Comparison of ENCODE assay signal across 7 cellular contexts in genomic region chr3:23945653-23945902, GRCh38. TPM values are rescaled to one million over a fixed set of nuclear protein-coding genes. Genes with fewer than 3 reads are reported as not detected.
DNase-seq lines count a peak whose midpoint lies in the region; ATAC-seq and TF ChIP-seq lines count a peak whose summit lies in the region.

No MANE protein-coding gene starts in this region.

- intact Hi-C loops in HCT116 (cut with micrococcal nuclease), result loop anchor here (2.0 kb wide), 1 partner anchor 17 kb away; no protein-coding TSS in a partner anchor
- intact Hi-C loops in activated CD4-positive, alpha-beta memory T cell treated with anti-CD3 and anti-CD28 coated beads for 36 hours (cut with micrococcal nuclease), result loop anchor here (1.0 to 10.0 kb wide), 3 partner anchors 28 to 1839 kb away; partner anchors contain the start of genes NGLY1 and RPL15
- intact Hi-C loops in stomach (cut with DNase I; ENCODE audit: low total_unique reads), result no loop called here

- H3K9me3 Mint-ChIP-seq in activated CD4-positive, alpha-beta memory T cell treated with anti-CD3 and anti-CD28 coated beads for 36 hours, result no peaks in the 10 kb centered on the region
- H3K9me3 Mint-ChIP-seq in immature natural killer cell, result no peaks in the 10 kb centered on the region

- H4K20me1 ChIP-seq in HCT116 (ENCODE audit: insufficient read depth), result peaks cover 3% of the 10 kb centered on the region; the same call in 1 of the 2 replicates

- H3K4me3 ChIP-seq in HCT116 (replicated peaks in 1 of 2; ENCODE audit: low read depth in 1 of 2, low read length in 2 of 2), result peak overlapping the region; percentile 47 to 57; a peak in 3 of 4 replicates
- H3K4me3 ChIP-seq in stomach, result peak overlapping the region; percentile 65 to 96 (median 86)

- TF ChIP-seq POLR2A in HCT116 (IDR thresholded peaks at IDR 0.05; ENCODE audit: borderline replicate concordance, extremely low read depth, insufficient read depth, insufficient read length) (no peak), stomach (IDR thresholded peaks at IDR 0.05) (no peak)

- DNase-seq in HCT116 (ENCODE audit: low read depth, low spot score), result no peak
- no peak for DNase-seq in activated CD4-positive, alpha-beta memory T cell treated with anti-CD3 and anti-CD28 coated beads for 36 hours
- no peak for DNase-seq in immature natural killer cell
- DNase-seq in stomach, result no peak
- DNase-seq in GM13976 (ENCODE audit: low spot score), result no peak

- no peaks in the 10 kb centered on the region for H3K9me2 ChIP-seq in HCT116 (ENCODE audit: insufficient read depth)

- peaks cover 3% of the 10 kb centered on the region for H3K27me3 Mint-ChIP-seq in activated CD4-positive, alpha-beta memory T cell treated with anti-CD3 and anti-CD28 coated beads for 36 hours
- H3K27me3 Mint-ChIP-seq in immature natural killer cell (ENCODE audit: low read depth in 3 of 3), result peaks cover 13 to 42% (median 30%) of the 10 kb centered on the region in 3 donors

- POLR2A ChIA-PET in HCT116 (lab: Charles Lee), result interaction anchor here (1.1 to 1.6 kb wide), 2 partner anchors 10 to 28 kb away, joined by 4 to 20 read pairs; partner anchors contain the start of genes NKIRAS1 and RPL15
- POLR2A ChIA-PET in activated CD4-positive, alpha-beta memory T cell treated with anti-CD3 and anti-CD28 coated beads for 36 hours (lab: Charles Lee), result interaction anchor here (1.3 to 1.5 kb wide), 2 partner anchors 28 to 139 kb away, joined by 3 to 31 read pairs; partner anchors contain the start of genes NKIRAS1 and RPL15

- no peak for TF ChIP-seq RAD21 in HCT116 (IDR thresholded peaks at IDR 0.05; ENCODE audit: low read depth)

- H3K27ac ChIP-seq in HCT116 (ENCODE audit: low read depth, low read length) (peak overlapping the region; percentile 89), stomach (peak overlapping the region; percentile 96 to 100 (median 100))

- in situ Hi-C loops in GM13976 (cut with MboI; ENCODE audit: low sequenced_read_pairs, unreplicated experiment), result no loop called here

- peak overlapping the region; percentile 92 for H3K9ac ChIP-seq in HCT116 (ENCODE audit: low read length)

- RAD21 ChIA-PET in HCT116 (lab: Charles Lee; ENCODE audit: low non-redundant PET in 1 of 2, low total read pairs in 2 of 2, uncharacterized antibody in 2 of 2, unreplicated experiment in 2 of 2), result no interaction called here

- H3K27ac Mint-ChIP-seq in activated CD4-positive, alpha-beta memory T cell treated with anti-CD3 and anti-CD28 coated beads for 36 hours, result no peak overlapping the region
- peak overlapping the region in 2 of 6 donors; percentile 11 to 76 for H3K27ac Mint-ChIP-seq in immature natural killer cell

- no TSS peak for BruUV-seq in HCT116 (replicated peaks; lab: Mats Ljungman, UMichigan)

- WGBS in stomach, 5 donors, result 0 to 1% (median 0%) methylated on average over 16 to 37 of the region's 38 CpGs; no CpG with 5 or more reads in 1 of the 5 donors

- H3K27me3 ChIP-seq in HCT116 (ENCODE audit: insufficient read depth, low read length) (no peaks in the 10 kb centered on the region), stomach (no peaks in the 10 kb centered on the region)

- peak overlapping the region; percentile 49 for H3K4me3 Mint-ChIP-seq in activated CD4-positive, alpha-beta memory T cell treated with anti-CD3 and anti-CD28 coated beads for 36 hours
- H3K4me3 Mint-ChIP-seq in immature natural killer cell, result peak overlapping the region in 4 of 5 donors; percentile 24 to 45 (median 32)

- H3K4me1 Mint-ChIP-seq in activated CD4-positive, alpha-beta memory T cell treated with anti-CD3 and anti-CD28 coated beads for 36 hours (ENCODE audit: low read depth), result peaks cover 41% of the 10 kb centered on the region
- H3K4me1 Mint-ChIP-seq in immature natural killer cell, result peaks cover 42 to 54% of the 10 kb centered on the region in 2 donors

- no peak for TF ChIP-seq CTCF in HCT116 (IDR thresholded peaks at IDR 0.05 in 2 of 3, conservative IDR thresholded peaks at IDR 0.05 in 1 of 3; ENCODE audit: borderline replicate concordance in 1 of 3, insufficient read depth in 1 of 3, low read depth in 2 of 3, low read length in 2 of 3)
- TF ChIP-seq CTCF in stomach (IDR thresholded peaks at IDR 0.05), result no peak
- no peak for TF ChIP-seq CTCF in GM13976 (IDR thresholded peaks at IDR 0.05; ENCODE audit: borderline replicate concordance, control extremely low read depth, extremely low read depth, insufficient read depth, missing control alignments)

- no peaks in the 10 kb centered on the region for H3K36me3 Mint-ChIP-seq in activated CD4-positive, alpha-beta memory T cell treated with anti-CD3 and anti-CD28 coated beads for 36 hours
- H3K36me3 Mint-ChIP-seq in immature natural killer cell, result peaks cover 0 to 4% (median 0%) of the 10 kb centered on the region in 3 donors

- H3K4me2 ChIP-seq in HCT116 (ENCODE audit: low read length), result peak overlapping the region; percentile 75; the same call in 1 of the 2 replicates

- H3K36me3 ChIP-seq in HCT116 (ENCODE audit: control insufficient read depth in 1 of 2, insufficient read depth in 2 of 2, low read length in 2 of 2) (no peaks in the 10 kb centered on the region), stomach (no peaks in the 10 kb centered on the region)

- H2AFZ ChIP-seq in HCT116 (ENCODE audit: low read depth, low read length, poor library complexity, severe bottlenecking), result no peak overlapping the region

- H3K79me2 ChIP-seq in HCT116 (ENCODE audit: insufficient read depth, low read length), result peaks cover 45% of the 10 kb centered on the region

- TF ChIP-seq EP300 in stomach (IDR thresholded peaks at IDR 0.05), result no peak

- CTCF ChIA-PET in HCT116 (lab: Charles Lee), result no interaction called here
- CTCF ChIA-PET in activated CD4-positive, alpha-beta memory T cell treated with anti-CD3 and anti-CD28 coated beads for 36 hours (lab: Charles Lee), result no interaction called here

- ATAC-seq in HCT116 (no peak), GM21619 (IDR thresholded peaks at IDR 0.05; ENCODE audit: unreplicated experiment) (no peak), HG02852 (IDR thresholded peaks at IDR 0.05; ENCODE audit: unreplicated experiment) (no peak)

- no peaks in the 10 kb centered on the region for H3K9me3 ChIP-seq in HCT116 (ENCODE audit: control insufficient read depth in 1 of 2, insufficient read depth in 1 of 2, low read depth in 1 of 2, low read length in 2 of 2)
- no peaks in the 10 kb centered on the region for H3K9me3 ChIP-seq in stomach

- H3K4me1 ChIP-seq in HCT116 (ENCODE audit: control insufficient read depth in 1 of 2, insufficient read depth in 2 of 2, low read length in 2 of 2), result peaks cover 46 to 54% of the 10 kb centered on the region in 2 experiments
- H3K4me1 ChIP-seq in stomach, result peaks cover 28 to 55% (median 47%) of the 10 kb centered on the region in 4 donors

TF ChIP-seq in HCT116, 20 proteins besides CTCF, POLR2A, EP300 and RAD21:
- no peak for TF ChIP-seq EZH2phosphoT487 (IDR thresholded peaks at IDR 0.05; ENCODE audit: borderline replicate concordance)
- TF ChIP-seq ZFX (IDR thresholded peaks at IDR 0.05), result peak; percentile 16; the same call in 1 of the 2 replicates
- no peak for TF ChIP-seq FOSL1 (IDR thresholded peaks at IDR 0.05; ENCODE audit: low read depth)
TF ChIP-seq in HCT116: peak in this region for 1.

RNA-seq across cellular contexts. Expression of gene NR1D2, which starts 0.5 kb away (rescaled TPM):
- total RNA-seq in HCT116 (2021; ENCODE audit: unreplicated experiment), result 60.9 TPM
- polyA plus RNA-seq in HCT116 (2012), result 29.7 and 33.9 TPM in 2 replicates
- total RNA-seq in activated CD4-positive, alpha-beta memory T cell treated with anti-CD3 and anti-CD28 coated beads for 36 hours, result 1 to 10 TPM; 5.4 to 5.9 TPM
- 10 to 100 TPM; 15.5 to 24.4 (median 16.2) TPM for polyA plus RNA-seq in immature natural killer cell
- total RNA-seq in stomach, result 100 to 1,000 TPM in 1 of 5 donors, 10 to 100 TPM in 3, 1 to 10 TPM in 1; 9.8 to 105 (median 35.1) TPM
- polyA plus RNA-seq in stomach, result 10 to 100 TPM in 1 of 3 donors, 1 to 10 TPM in 2; 5.5 to 23.2 (median 9.1) TPM

RNA-seq across cellular contexts. Expression of gene RPL15, which starts 28.6 kb away (rescaled TPM):
- total RNA-seq in HCT116 (2021; ENCODE audit: unreplicated experiment), result 2,177 TPM
- 3,201 and 3,342 TPM in 2 replicates for polyA plus RNA-seq in HCT116 (2012)
- total RNA-seq in activated CD4-positive, alpha-beta memory T cell treated with anti-CD3 and anti-CD28 coated beads for 36 hours, result 1,000 to 10,000 TPM; 2,597 to 2,603 TPM
- polyA plus RNA-seq in immature natural killer cell, result 1,000 to 10,000 TPM; 2,712 to 5,031 (median 2,871) TPM
- total RNA-seq in stomach, result 1,000 to 10,000 TPM in 4 of 5 donors, 100 to 1,000 TPM in 1; 121 to 3,139 (median 1,087) TPM
- polyA plus RNA-seq in stomach, result 1,000 to 10,000 TPM; 3,661 to 4,768 (median 4,326) TPM

RNA-seq across cellular contexts. Expression of gene NKIRAS1, which starts 28.8 kb away (rescaled TPM):
- total RNA-seq in HCT116 (2021; ENCODE audit: unreplicated experiment), result 12.0 TPM
- 4.7 and 7.0 TPM in 2 replicates for polyA plus RNA-seq in HCT116 (2012)
- total RNA-seq in activated CD4-positive, alpha-beta memory T cell treated with anti-CD3 and anti-CD28 coated beads for 36 hours, result 1 to 10 TPM; 3.9 TPM
- 1 to 10 TPM; 2.1 to 4.7 (median 4.0) TPM for polyA plus RNA-seq in immature natural killer cell
- total RNA-seq in stomach, result 10 to 100 TPM in 2 of 5 donors, 1 to 10 TPM in 1, under 1 TPM in 1, not detected in 1; 0.87 to 18.3 (median 8.9) TPM
- polyA plus RNA-seq in stomach, result 1 to 10 TPM; 5.9 to 9.6 (median 7.6) TPM
